Comparison of ENCODE assay signal across 9 cellular contexts in genomic region chr19:13985771-13986347, GRCh38. TPM values are rescaled to one million over a fixed set of nuclear protein-coding genes. Genes with fewer than 3 reads are reported as not detected.
DNase-seq lines count a peak whose midpoint lies in the region; ATAC-seq and TF ChIP-seq lines count a peak whose summit lies in the region.
"Had no signal": no experiment of that assay in that cellular context is flagged by ENCODE, and none has a peak within 500 bp of the region (broad histone marks: within the 10 kb centered on the region; RNA-seq: fewer than 3 reads in every experiment).

No MANE protein-coding gene starts in this region.

- 75 to 89% methylated on average over 5 to 9 of the region's 10 CpGs for WGBS in tibial nerve, 2 donors

- TF ChIP-seq CTCF in tibial nerve (IDR thresholded peaks at IDR 0.05), result no peak

- CTCF ChIA-PET in activated CD8-positive, alpha-beta memory T cell treated with anti-CD3 and anti-CD28 coated beads, Interleukin-2, amount 10 ng/mL, durations not matched to agents 7 days and 5 days (lab: Charles Lee), result interaction anchor here (0.9 to 1.7 kb wide), 5 partner anchors 9 to 73 kb away, joined by 3 to 9 read pairs (median 4); partner anchors contain the start of gene IL27RA

- H3K36me3 ChIP-seq in iPS-18a (ENCODE audit: control insufficient read depth, low read depth, low read length), result no peaks in the 10 kb centered on the region
- peaks cover 0 to 67% (median 0%) of the 10 kb centered on the region in 3 donors for H3K36me3 ChIP-seq in tibial nerve

- H3K4me1 Mint-ChIP-seq in activated CD8-positive, alpha-beta memory T cell treated with anti-CD3 and anti-CD28 coated beads, Interleukin-2, amount 10 ng/mL, durations not matched to agents 7 days and 5 days, result peaks cover 80% of the 10 kb centered on the region

- ATAC-seq in activated CD8-positive, alpha-beta memory T cell treated with anti-CD3 and anti-CD28 coated beads, Interleukin-2, amount 10 ng/mL, durations not matched to agents 7 days and 5 days, result no peak
- peak; percentile 8 for ATAC-seq in HG02885 (IDR thresholded peaks at IDR 0.05; ENCODE audit: poor library complexity, unreplicated experiment)

- H3K4me3 Mint-ChIP-seq in activated CD8-positive, alpha-beta memory T cell treated with anti-CD3 and anti-CD28 coated beads, Interleukin-2, amount 10 ng/mL, durations not matched to agents 7 days and 5 days, result no peak overlapping the region

- H3K4me3 ChIP-seq in iPS-18a (ENCODE audit: low read length) (peak overlapping the region; percentile 39), tibial nerve (peak overlapping the region in 1 of 4 donors; percentile 9)

- H3K9ac ChIP-seq in iPS-18a (ENCODE audit: low read length), result peak overlapping the region; percentile 52

- no peak for DNase-seq in activated CD8-positive, alpha-beta memory T cell treated with anti-CD3 and anti-CD28 coated beads, Interleukin-2, amount 10 ng/mL, durations not matched to agents 7 days and 5 days
- DNase-seq in activated CD8-positive, alpha-beta memory T cell treated with anti-CD3 and anti-CD28 coated beads, Interleukin-2, amount 50 U/mL, for 4 hours, result no peak
- peak; percentile 33 for DNase-seq in SW480 (ENCODE audit: low spot score)
- DNase-seq in tibial nerve (ENCODE audit: low spot score in 2 of 2), result no peak
- no peak for DNase-seq in SKM-1 (lab: John Stamatoyannopoulos, UW; ENCODE audit: unreplicated experiment)
- no peak for DNase-seq in UCSD-AML1 (lab: John Stamatoyannopoulos, UW; ENCODE audit: unreplicated experiment)

- H3K4me1 ChIP-seq in iPS-18a (ENCODE audit: control insufficient read depth, low read depth, low read length), result peaks cover 27% of the 10 kb centered on the region
- H3K4me1 ChIP-seq in tibial nerve, result peaks cover 0 to 44% (median 19%) of the 10 kb centered on the region in 4 donors

- H3K27ac ChIP-seq in iPS-18a (ENCODE audit: low read length), result peak overlapping the region; percentile 80
- peak overlapping the region in 3 of 4 donors; percentile 83 to 89 (median 86) for H3K27ac ChIP-seq in tibial nerve

- no peaks in the 10 kb centered on the region for H3K9me3 ChIP-seq in iPS-18a (ENCODE audit: control insufficient read depth, low read depth, low read length)
- H3K9me3 ChIP-seq in tibial nerve, result no peaks in the 10 kb centered on the region

- no peak for TF ChIP-seq EP300 in tibial nerve (IDR thresholded peaks at IDR 0.05)

- H3K27ac Mint-ChIP-seq in activated CD8-positive, alpha-beta memory T cell treated with anti-CD3 and anti-CD28 coated beads, Interleukin-2, amount 10 ng/mL, durations not matched to agents 7 days and 5 days, result peak overlapping the region; percentile 95

- H3K27me3 ChIP-seq in iPS-18a (ENCODE audit: control insufficient read depth, insufficient read depth, low read length) (no peaks in the 10 kb centered on the region), tibial nerve (no peaks in the 10 kb centered on the region)

- no peaks in the 10 kb centered on the region for H3K27me3 Mint-ChIP-seq in activated CD8-positive, alpha-beta memory T cell treated with anti-CD3 and anti-CD28 coated beads, Interleukin-2, amount 10 ng/mL, durations not matched to agents 7 days and 5 days

- no peaks in the 10 kb centered on the region for H3K9me3 Mint-ChIP-seq in activated CD8-positive, alpha-beta memory T cell treated with anti-CD3 and anti-CD28 coated beads, Interleukin-2, amount 10 ng/mL, durations not matched to agents 7 days and 5 days (ENCODE audit: low read depth)

- no peak for TF ChIP-seq POLR2A in tibial nerve (IDR thresholded peaks at IDR 0.05)

- peaks cover 4% of the 10 kb centered on the region for H3K36me3 Mint-ChIP-seq in activated CD8-positive, alpha-beta memory T cell treated with anti-CD3 and anti-CD28 coated beads, Interleukin-2, amount 10 ng/mL, durations not matched to agents 7 days and 5 days

RNA-seq across cellular contexts. Expression of gene RFX1, which starts 20.3 kb away (rescaled TPM):
- total RNA-seq in activated CD8-positive, alpha-beta memory T cell treated with anti-CD3 and anti-CD28 coated beads, Interleukin-2, amount 10 ng/mL, durations not matched to agents 7 days and 5 days, result 10 to 100 TPM; 16.0 to 17.8 TPM
- total RNA-seq in tibial nerve, result 1 to 10 TPM; 3.1 to 8.4 (median 6.0) TPM

RNA-seq across cellular contexts. Expression of gene DCAF15, which starts 33.5 kb away (rescaled TPM):
- total RNA-seq in activated CD8-positive, alpha-beta memory T cell treated with anti-CD3 and anti-CD28 coated beads, Interleukin-2, amount 10 ng/mL, durations not matched to agents 7 days and 5 days, result 10 to 100 TPM; 82.5 to 94.3 TPM
- total RNA-seq in tibial nerve, result 10 to 100 TPM; 14.3 to 31.5 (median 19.3) TPM

RNA-seq across cellular contexts. Expression of gene RLN3, which starts 42.1 kb away (rescaled TPM):
- not detected for total RNA-seq in activated CD8-positive, alpha-beta memory T cell treated with anti-CD3 and anti-CD28 coated beads, Interleukin-2, amount 10 ng/mL, durations not matched to agents 7 days and 5 days
- total RNA-seq in tibial nerve, result not detected
- total RNA-seq: Daoy had no signal

RNA-seq across cellular contexts. Expression of gene IL27RA, which starts 45.7 kb away (rescaled TPM):
- 10 to 100 TPM; 29.7 to 60.3 TPM for total RNA-seq in activated CD8-positive, alpha-beta memory T cell treated with anti-CD3 and anti-CD28 coated beads, Interleukin-2, amount 10 ng/mL, durations not matched to agents 7 days and 5 days
- total RNA-seq in tibial nerve, result 1 to 10 TPM; 2.4 to 3.5 (median 3.0) TPM

RNA-seq across cellular contexts. Expression of gene PODNL1, which starts 47.6 kb away (rescaled TPM):
- under 1 TPM; 0.29 to 0.47 TPM for total RNA-seq in activated CD8-positive, alpha-beta memory T cell treated with anti-CD3 and anti-CD28 coated beads, Interleukin-2, amount 10 ng/mL, durations not matched to agents 7 days and 5 days
- 10 to 100 TPM in 3 of 4 donors, 1 to 10 TPM in 1; 9.4 to 45.7 (median 20.7) TPM for total RNA-seq in tibial nerve
- total RNA-seq: Daoy had no signal
